ENCODE assay signal across 10 cellular contexts in genomic region chr7:112056409-112056808, GRCh38.
DNase-seq lines count a peak whose midpoint lies in the region; ATAC-seq and TF ChIP-seq lines count a peak whose summit lies in the region.
"Had no signal": no experiment of that assay in that cellular context is flagged by ENCODE, and none has a peak within 500 bp of the region (broad histone marks: within the 10 kb centered on the region; RNA-seq: fewer than 3 reads in every experiment).

No MANE protein-coding gene starts in this region.

- no peaks in the 10 kb centered on the region for H3K27me3 ChIP-seq in lung (ENCODE audit: control insufficient read depth, insufficient read depth)
- H3K27me3 ChIP-seq: ascending aorta had no signal

- no peaks in the 10 kb centered on the region for H3K9me3 Mint-ChIP-seq in effector memory CD8-positive, alpha-beta T cell

- 45 to 54% methylated on average over 2 of the region's 2 CpGs for WGBS in lung, 2 donors

- no peak overlapping the region for H3K27ac Mint-ChIP-seq in effector memory CD8-positive, alpha-beta T cell

- H3K4me1 ChIP-seq in lung (ENCODE audit: control insufficient read depth in 2 of 2, insufficient read depth in 2 of 2, low read length in 2 of 2): peaks cover 11 to 14% of the 10 kb centered on the region in 2 donors
- H3K4me1 ChIP-seq: ascending aorta had no signal

- no peak for TF ChIP-seq CTCF in lung (IDR thresholded peaks at IDR 0.05; ENCODE audit: control extremely low read depth, extremely low read depth)

- DNase-seq in NCI-H2171 treated with DMSO at 0.1 percent for 48 hours (lab: John Stamatoyannopoulos, UW) (peak; percentile 73), lung (ENCODE audit: low spot score) (peak; percentile 72), SKM-1 (lab: John Stamatoyannopoulos, UW; ENCODE audit: unreplicated experiment) (no peak), NCI-H526 (lab: John Stamatoyannopoulos, UW) (no peak), hippocampal formation (lab: John Stamatoyannopoulos, UW) (no peak)
- DNase-seq in effector memory CD8-positive, alpha-beta T cell: no peak
- DNase-seq: mucosa of descending colon had no signal

- no peaks in the 10 kb centered on the region for H3K4me1 Mint-ChIP-seq in effector memory CD8-positive, alpha-beta T cell (ENCODE audit: low read depth in 2 of 2)

- peak; percentile 82 for ATAC-seq in GM18511 (IDR thresholded peaks at IDR 0.05; ENCODE audit: unreplicated experiment)
- ATAC-seq in HG02610 (IDR thresholded peaks at IDR 0.05; ENCODE audit: unreplicated experiment): peak; percentile 93
- peak; percentile 42 for ATAC-seq in lung (ENCODE audit: insufficient read depth, low FRiP score)
- no peak for ATAC-seq in effector memory CD8-positive, alpha-beta T cell (replicated peaks)
- ATAC-seq: mucosa of descending colon had no signal

- H3K36me3 Mint-ChIP-seq in effector memory CD8-positive, alpha-beta T cell (ENCODE audit: insufficient read depth): no peaks in the 10 kb centered on the region

- H3K27me3 Mint-ChIP-seq in effector memory CD8-positive, alpha-beta T cell: peaks cover 6% of the 10 kb centered on the region in 2 donors

- no peaks in the 10 kb centered on the region for H3K36me3 ChIP-seq in lung (ENCODE audit: control insufficient read depth in 2 of 2, insufficient read depth in 2 of 2, low read length in 2 of 2)
- H3K36me3 ChIP-seq: ascending aorta had no signal

- no peak overlapping the region for H3K27ac ChIP-seq in lung (ENCODE audit: low read depth in 1 of 2, low read length in 1 of 2)
- H3K27ac ChIP-seq: ascending aorta had no signal

- no peaks in the 10 kb centered on the region for H3K9me3 ChIP-seq in lung (ENCODE audit: control insufficient read depth in 2 of 2, insufficient read depth in 1 of 2, low read length in 1 of 2)
- H3K9me3 ChIP-seq: ascending aorta, mucosa of descending colon had no signal

- no peak overlapping the region for H3K4me3 ChIP-seq in lung
- H3K4me3 ChIP-seq: ascending aorta, mucosa of descending colon had no signal

- no peak overlapping the region for H3K4me3 Mint-ChIP-seq in effector memory CD8-positive, alpha-beta T cell

Comparison
In these comparisons a context has a peak if more than half of its experiments do, and no peak if none do; other contexts are left out.
1. DNase-seq: peak in NCI-H2171 treated with DMSO at 0.1 percent for 48 hours (single experiment) and lung (single experiment); none in SKM-1 (single experiment), effector memory CD8-positive, alpha-beta T cell (0 of 3), NCI-H526 (0 of 2) and hippocampal formation (0 of 2).